Comparison of ENCODE assay signal across 8 cellular contexts in genomic region chr10:31745612-31746376, GRCh38.
DNase-seq lines count a peak whose midpoint lies in the region; ATAC-seq, FAIRE-seq and TF ChIP-seq lines count a peak whose summit lies in the region.

No MANE protein-coding gene starts in this region.

- H3K9ac ChIP-seq in SK-N-SH: peak overlapping the region; percentile 48; the same call in 1 of the 2 replicates

- CTCF ChIA-PET in SK-N-SH (lab: Yijun Ruan, JAX): interaction anchor here (1.2 to 1.4 kb wide), 2 partner anchors 17 to 25 kb away, joined by 3 read pairs; no protein-coding TSS in a partner anchor

- peaks cover 14% of the 10 kb centered on the region for H3F3A ChIP-seq in SK-N-SH (replicated peaks; ENCODE audit: insufficient read depth)

- ATAC-seq in GM21381 (IDR thresholded peaks at IDR 0.05; ENCODE audit: unreplicated experiment): no peak

- H3K27me3 ChIP-seq in SK-N-SH (ENCODE audit: insufficient read depth) (no peaks in the 10 kb centered on the region), uterus (no peaks in the 10 kb centered on the region)

- intact Hi-C loops in uterus (cut with DNase I; ENCODE audit: low total_unique reads): no loop called here

- no peaks in the 10 kb centered on the region for H3K9me2 ChIP-seq in SK-N-SH

- H3K4me1 ChIP-seq in SK-N-SH (ENCODE audit: control insufficient read depth in 1 of 2, insufficient read depth in 2 of 2, low read depth in 1 of 2, low read length in 1 of 2): peaks cover 16 to 26% of the 10 kb centered on the region in 2 experiments; a peak in 3 of 4 replicates
- peaks cover 10 to 14% of the 10 kb centered on the region in 2 donors for H3K4me1 ChIP-seq in uterus

- H3K4me3 ChIP-seq in SK-N-SH (ENCODE audit: low read depth in 2 of 2, low read length in 1 of 2) (no peak overlapping the region), uterus (no peak overlapping the region)

- no peaks in the 10 kb centered on the region for H3K36me3 ChIP-seq in SK-N-SH (replicated peaks in 1 of 2; ENCODE audit: control insufficient read depth in 1 of 2, insufficient read depth in 2 of 2, low read length in 1 of 2)
- no peaks in the 10 kb centered on the region for H3K36me3 ChIP-seq in uterus

- no peaks in the 10 kb centered on the region for H3K9me3 Mint-ChIP-seq in endothelial cell (ENCODE audit: unreplicated experiment)

- H3K9me3 ChIP-seq in SK-N-SH: no peaks in the 10 kb centered on the region
- no peaks in the 10 kb centered on the region for H3K9me3 ChIP-seq in uterus

- H3K27ac ChIP-seq in SK-N-SH (ENCODE audit: low read depth in 2 of 2, low read length in 1 of 2) (peak overlapping the region in 1 of 2 experiments; percentile 91; a peak in 2 of 4 replicates), uterus (no peak overlapping the region)

- FAIRE-seq in H54 (lab: Jason Lieb, UNC): peak; percentile 82

- TF ChIP-seq RAD21 in SK-N-SH (IDR thresholded peaks at IDR 0.05; ENCODE audit: low read length): no peak

- no peaks in the 10 kb centered on the region for H4K20me1 ChIP-seq in SK-N-SH (ENCODE audit: insufficient read depth)

- POLR2A ChIA-PET in SK-N-SH (lab: Yijun Ruan, JAX): interaction anchor here (1.1 kb wide), 1 partner anchor 14 kb away, joined by 3 read pairs; no protein-coding TSS in a partner anchor

- 31% methylated on average over 4 of the region's 9 CpGs for WGBS in SK-N-SH (ENCODE audit: low lambda C conversion rate)

- H3K4me2 ChIP-seq in SK-N-SH: peak overlapping the region; percentile 33; the same call in 1 of the 2 replicates

- no peaks in the 10 kb centered on the region for H3K27me3 Mint-ChIP-seq in endothelial cell (ENCODE audit: unreplicated experiment)

- TF ChIP-seq EP300 in SK-N-SH (IDR thresholded peaks at IDR 0.05; ENCODE audit: borderline replicate concordance in 1 of 2, low read depth in 1 of 2, low read length in 1 of 2): peak in 1 of 2 experiments; percentile 91; a peak in 2 of 4 replicates

- H3K4me3 Mint-ChIP-seq in endothelial cell (ENCODE audit: unreplicated experiment): no peak overlapping the region

- H2AFZ ChIP-seq in SK-N-SH (ENCODE audit: low read depth): peak overlapping the region; percentile 49; the same call in 1 of the 2 replicates

- DNase-seq in H54 (ENCODE audit: insufficient read length, low spot score): peak; percentile 80
- DNase-seq in SK-N-SH: no peak
- DNase-seq in dermis blood vessel endothelial cell: peak; percentile 90
- DNase-seq in stimulated activated CD4-positive, alpha-beta T cell treated with anti-CD3 and anti-CD28 coated beads, Interleukin-2, amount 100 ng/mL, for 4 hours (ENCODE audit: low read depth): peak; percentile 50
- no peak for DNase-seq in putamen (ENCODE audit: low spot score)
- DNase-seq in endothelial cell (ENCODE audit: low spot score): no peak
- no peak for DNase-seq in uterus

- H3K36me3 Mint-ChIP-seq in endothelial cell (ENCODE audit: low read depth, unreplicated experiment): no peaks in the 10 kb centered on the region

- H3K4me1 Mint-ChIP-seq in endothelial cell (ENCODE audit: unreplicated experiment): peaks cover 8% of the 10 kb centered on the region

- TF ChIP-seq CTCF in SK-N-SH (IDR thresholded peaks at IDR 0.05): no peak
- no peak for TF ChIP-seq CTCF in endothelial cell (IDR thresholded peaks at IDR 0.05; ENCODE audit: unreplicated experiment)
- TF ChIP-seq CTCF in uterus (IDR thresholded peaks at IDR 0.05): no peak

- no peak overlapping the region for H3K27ac Mint-ChIP-seq in endothelial cell (ENCODE audit: unreplicated experiment)

- TF ChIP-seq POLR2A in H54 (IDR thresholded peaks at IDR 0.05; ENCODE audit: low read depth, low read length): no peak
- no peak for TF ChIP-seq POLR2A in uterus (IDR thresholded peaks at IDR 0.05)

- no peaks in the 10 kb centered on the region for H3K79me2 ChIP-seq in SK-N-SH (ENCODE audit: insufficient read depth)

TF ChIP-seq in SK-N-SH, 30 proteins besides CTCF, POLR2A, EP300 and RAD21 (continues in another document):
- TF ChIP-seq JUND (IDR thresholded peaks at IDR 0.05) (peak; percentile 93), YY1 (IDR thresholded peaks at IDR 0.05; ENCODE audit: low read depth) (no peak), MAX (IDR thresholded peaks at IDR 0.05; ENCODE audit: low read depth) (peak; percentile 90), TCF12 (IDR thresholded peaks at IDR 0.05) (peak; percentile 92), GATA2 (CRISPR knock-in tag; IDR thresholded peaks at IDR 0.05) (no peak), NFIC (IDR thresholded peaks at IDR 0.05; ENCODE audit: borderline replicate concordance) (peak; percentile 79), GABPA (IDR thresholded peaks at IDR 0.05; ENCODE audit: low read depth) (0 out of 2 replicates have a peak, but pooled peaks have one; percentile 18), MEF2A (IDR thresholded peaks at IDR 0.05; ENCODE audit: borderline replicate concordance, low read depth) (peak; percentile 72; the same call in 1 of the 2 replicates), TEAD4 (IDR thresholded peaks at IDR 0.05; ENCODE audit: borderline replicate concordance, insufficient read depth) (peak; percentile 62; the same call in 1 of the 2 replicates), MXI1 (IDR thresholded peaks at IDR 0.05; ENCODE audit: low read depth, low read length) (no peak), RCOR1 (IDR thresholded peaks at IDR 0.05; ENCODE audit: low read length) (no peak), FOXM1 (IDR thresholded peaks at IDR 0.05; ENCODE audit: low read depth) (peak; percentile 66; the same call in 1 of the 2 replicates), RXRA (IDR thresholded peaks at IDR 0.05; ENCODE audit: borderline replicate concordance, low read depth) (no peak; the same call in 1 of the 2 replicates), ZBTB33 (IDR thresholded peaks at IDR 0.05; ENCODE audit: borderline replicate concordance, low read depth) (no peak; the same call in 1 of the 2 replicates), FOSL2 (IDR thresholded peaks at IDR 0.05; ENCODE audit: borderline replicate concordance, low read depth) (peak; percentile 98), SMC3 (IDR thresholded peaks at IDR 0.05; ENCODE audit: low read depth, low read length) (no peak), REST (IDR thresholded peaks at IDR 0.05; ENCODE audit: low read depth, low read length) (0 out of 2 replicates have a peak, but pooled peaks have one; percentile 40), PBX3 (IDR thresholded peaks at IDR 0.05) (peak; percentile 89)

Comparison
In these comparisons a context has a peak if more than half of its experiments do, and no peak if none do; other contexts are left out.
1. DNase-seq: peak in H54 (single experiment), dermis blood vessel endothelial cell (single experiment) and stimulated activated CD4-positive, alpha-beta T cell treated with anti-CD3 and anti-CD28 coated beads, Interleukin-2, amount 100 ng/mL, for 4 hours (single experiment); none in SK-N-SH (single experiment), putamen (single experiment), endothelial cell (single experiment) and uterus (0 of 2).